In genomic region chr3:152268501-152269422, GRCh38 we compare ENCODE assay signal across 8 cellular contexts. TPM values are rescaled to one million over a fixed set of nuclear protein-coding genes. Genes with fewer than 3 reads are reported as not detected.
A peak's percentile ranks its signal among the peaks of the same experiment; 100 is the strongest.
DNase-seq lines count a peak whose midpoint lies in the region; ATAC-seq and TF ChIP-seq lines count a peak whose summit lies in the region.

Gene MBNL1 (plus strand): TSS chr3:152268929. CDS start chr3:152300194, 31,265 bp downstream.

- peak within 1 kb of the TSS; percentile 92 to 98 for H3K27ac Mint-ChIP-seq in activated naive CD4-positive, alpha-beta T cell treated with anti-CD3 and anti-CD28 coated beads, Interleukin-2, amount 50 U/mL, for 72 hours

- H3K36me3 Mint-ChIP-seq in activated naive CD4-positive, alpha-beta T cell treated with anti-CD3 and anti-CD28 coated beads, Interleukin-2, amount 50 U/mL, for 72 hours: peaks cover 53 to 55% of the 10 kb centered on the region in 2 donors

- peak within 1 kb of the TSS; percentile 92 for H3K27ac ChIP-seq in temporal lobe (ENCODE audit: low read depth, low read length)

- H3K9me3 Mint-ChIP-seq in activated naive CD4-positive, alpha-beta T cell treated with anti-CD3 and anti-CD28 coated beads, Interleukin-2, amount 50 U/mL, for 72 hours: peaks cover 0 to 4% of the 10 kb centered on the region in 2 donors

- peak; percentile 87 for DNase-seq in NCI-H1092 treated with DMSO at 0.1 percent for 48 hours (lab: John Stamatoyannopoulos, UW)
- peak; percentile 93 for DNase-seq in SKM-1 treated with dmso at 0.1 percent for 144 hours (lab: John Stamatoyannopoulos, UW; ENCODE audit: unreplicated experiment)
- peak; percentile 79 to 86 for DNase-seq in activated naive CD4-positive, alpha-beta T cell treated with anti-CD3 and anti-CD28 coated beads, Interleukin-2, amount 50 U/mL, for 72 hours (ENCODE audit: low spot score in 2 of 2)
- DNase-seq in glomerular endothelial cell (ENCODE audit: extremely low read depth, low read depth, low spot score): no peak
- no peak for DNase-seq in omental fat pad (ENCODE audit: low spot score)

- peak; percentile 67 for ATAC-seq in HG02571 (IDR thresholded peaks at IDR 0.05; ENCODE audit: unreplicated experiment)
- ATAC-seq in activated naive CD4-positive, alpha-beta T cell treated with anti-CD3 and anti-CD28 coated beads, Interleukin-2, amount 50 U/mL, for 72 hours: peak; percentile 64 to 80
- ATAC-seq in omental fat pad (ENCODE audit: low FRiP score): peak; percentile 63

- H3K4me3 ChIP-seq in GM08714 (ENCODE audit: low read length): peak within 1 kb of the TSS; percentile 98

- no peak for TF ChIP-seq CTCF in omental fat pad (IDR thresholded peaks at IDR 0.05)

RNA-seq across cellular contexts. Expression of gene MBNL1, which starts in this region (rescaled TPM):
- 100 to 1,000 TPM; 406 to 425 TPM for total RNA-seq in activated naive CD4-positive, alpha-beta T cell treated with anti-CD3 and anti-CD28 coated beads, Interleukin-2, amount 50 U/mL, for 72 hours
- total RNA-seq in glomerular endothelial cell (261 and 262 TPM in 2 replicates), omental fat pad (100 to 1,000 TPM; 346 to 530 (median 397) TPM), temporal lobe (32.9 TPM)

Comparison
In these comparisons a context has a peak if more than half of its experiments do, and no peak if none do; other contexts are left out.
1. DNase-seq: peak in NCI-H1092 treated with DMSO at 0.1 percent for 48 hours (single experiment), SKM-1 treated with dmso at 0.1 percent for 144 hours (single experiment) and activated naive CD4-positive, alpha-beta T cell treated with anti-CD3 and anti-CD28 coated beads, Interleukin-2, amount 50 U/mL, for 72 hours (2 of 2); none in glomerular endothelial cell (single experiment) and omental fat pad (single experiment).
2. Peak in every context shown above with its lines, with median percentiles within 50 percentile points of each other: ATAC-seq.